Comparison of ENCODE assay signal across 34 cellular contexts in genomic region chr1:216433175-216433574, GRCh38. TPM values are rescaled to one million over a fixed set of nuclear protein-coding genes. Genes with fewer than 3 reads are reported as not detected.
"Had no signal": no experiment of that assay in that cellular context is flagged by ENCODE, and none has a peak within 500 bp of the region (broad histone marks: within the 10 kb centered on the region; RNA-seq: fewer than 3 reads in every experiment).

No MANE protein-coding gene starts in this region.

- H3K36me3 ChIP-seq: MG63, SJCRH30 had no signal

- H3K27me3 ChIP-seq: MG63, SJCRH30 had no signal

- H3K9me3 ChIP-seq: MG63, SJCRH30 had no signal

- H3K4me1 ChIP-seq: SJCRH30 had no signal

- H2AFZ ChIP-seq: PC-9 had no signal

- H3K4me3 ChIP-seq: MG63, PC-9, SJCRH30, SK-N-MC had no signal

- DNase-seq: MG63, NCI-H1048, NCI-H1092 treated with DMSO at 0.1 percent for 48 hours, NCI-H1105 treated with DMSO at 0.1 percent for 48 hours, NCI-H1417, NCI-H1436, NCI-H146, NCI-H1694, NCI-H187, NCI-H1930, NCI-H2029 treated with DMSO at 0.1 percent for 48 hours, NCI-H2081 treated with DMSO at 0.1 percent for 48 hours, NCI-H2107, NCI-H2171, NCI-H226, NCI-H446 treated with DMSO at 0.1 percent for 48 hours, NCI-H510A, NCI-H524, NCI-H526, NCI-H69, NCI-H748 treated with DMSO at 0.1 percent for 48 hours, NCI-H82, PC-9, SHP77, SIG-M5, SJCRH30 had no signal

- ATAC-seq: Panc1, Right ventricle myocardium inferior, SK-N-SH treated with all-trans-retinoic acid at 6 μM for 48 hours had no signal

- H3K4me2 ChIP-seq: PC-9 had no signal

- H3K27ac ChIP-seq: PC-9, RWPE1, SJCRH30, SK-N-MC had no signal

- FAIRE-seq: RCC 7860 had no signal

RNA-seq across cellular contexts. Expression of gene USH2A, which starts 9.9 kb away (rescaled TPM):
- total RNA-seq: M059J, OCI-LY7, PC-9 had no signal
